In genomic region chr19:56995298-56995697, GRCh38 we compare ENCODE assay signal across 14 cellular contexts.
DNase-seq lines count a peak whose midpoint lies in the region; ATAC-seq and TF ChIP-seq lines count a peak whose summit lies in the region.
"Had no signal": no experiment of that assay in that cellular context is flagged by ENCODE, and none has a peak within 500 bp of the region (broad histone marks: within the 10 kb centered on the region; RNA-seq: fewer than 3 reads in every experiment).

No MANE protein-coding gene starts in this region.

- H3K36me3 ChIP-seq in ovary: no peaks in the 10 kb centered on the region
- H3K36me3 ChIP-seq: BLaER1 treated with 17β-estradiol and CSF1 and Interleukin-3, amounts not matched to agents 10 nM and 100 nM had no signal

- no peak overlapping the region for H3K4me3 ChIP-seq in ovary
- H3K4me3 ChIP-seq: BLaER1 treated with 17β-estradiol and CSF1 and Interleukin-3, amounts not matched to agents 10 nM and 100 nM had no signal

- WGBS in ovary, 3 donors: 14 to 36% (median 21%) methylated on average over 9 of the region's 9 CpGs

- TF ChIP-seq EP300 in ovary (IDR thresholded peaks at IDR 0.05): no peak

- DNase-seq in NCI-H748 (lab: John Stamatoyannopoulos, UW; ENCODE audit: unreplicated experiment): peak; percentile 15
- DNase-seq in NCI-H748 treated with DMSO at 0.1 percent for 48 hours (lab: John Stamatoyannopoulos, UW): no peak
- peak; percentile 85 for DNase-seq in left kidney (ENCODE audit: low read depth, low spot score)
- peak; percentile 56 to 80 (median 71) for DNase-seq in ovary
- no peak for DNase-seq in NCI-H524 (lab: John Stamatoyannopoulos, UW)
- DNase-seq in Right ventricle myocardium superior: no peak
- DNase-seq: ACHN; CD4-positive, CD25-positive, alpha-beta regulatory T cell; DMS53; GF-D8; IMR-90 had no signal

- no peak for TF ChIP-seq CTCF in ovary (IDR thresholded peaks at IDR 0.05)

- peak overlapping the region in 1 of 2 donors; percentile 94 for H3K27ac ChIP-seq in ovary
- H3K27ac ChIP-seq: BLaER1 treated with 17β-estradiol and CSF1 and Interleukin-3, amounts not matched to agents 10 nM and 100 nM had no signal

- intact Hi-C loops in ovary (cut with DNase I) (no loop called here), Right ventricle myocardium superior (cut with DNase I) (no loop called here)

- peaks cover 19% of the 10 kb centered on the region for H3K4me1 ChIP-seq in ovary (ENCODE audit: insufficient read depth)

- ATAC-seq in Right ventricle myocardium superior (ENCODE audit: poor library complexity) (no peak), HG03280 (IDR thresholded peaks at IDR 0.05; ENCODE audit: unreplicated experiment) (no peak)
- ATAC-seq: HCT116 had no signal

- H3K27me3 ChIP-seq in ovary: no peaks in the 10 kb centered on the region
- H3K27me3 ChIP-seq: BLaER1 treated with 17β-estradiol and CSF1 and Interleukin-3, amounts not matched to agents 10 nM and 100 nM had no signal

- H3K9me3 ChIP-seq in ovary: no peaks in the 10 kb centered on the region
- H3K9me3 ChIP-seq: BLaER1 treated with 17β-estradiol and CSF1 and Interleukin-3, amounts not matched to agents 10 nM and 100 nM had no signal

- no peak for TF ChIP-seq POLR2A in ovary (IDR thresholded peaks at IDR 0.05)

Comparison
In these comparisons a context has a peak if more than half of its experiments do, and no peak if none do; other contexts are left out.
1. DNase-seq: peak in NCI-H748 (single experiment), left kidney (single experiment) and ovary (5 of 5); none in NCI-H748 treated with DMSO at 0.1 percent for 48 hours (single experiment), NCI-H524 (0 of 2) and Right ventricle myocardium superior (single experiment).